ENCODE assay signal across 32 cellular contexts in genomic region chr6:1705630-1706029, GRCh38.
"Had no signal": no experiment of that assay in that cellular context is flagged by ENCODE, and none has a peak within 500 bp of the region (broad histone marks: within the 10 kb centered on the region; RNA-seq: fewer than 3 reads in every experiment).

No MANE protein-coding gene starts in this region.

- H3K4me3 ChIP-seq: ascending aorta, breast epithelium, cardiac muscle cell, colonic mucosa, esophagus squamous epithelium, gastroesophageal sphincter had no signal

- H3K4me3 Mint-ChIP-seq: activated CD4-positive, alpha-beta memory T cell treated with anti-CD3 and anti-CD28 coated beads for 36 hours; activated CD4-positive, alpha-beta T cell treated with anti-CD3 and anti-CD28 coated beads for 36 hours; activated CD4-positive, alpha-beta T cell treated with anti-CD3 and anti-CD28 coated beads, Interleukin-2, amount 10 ng/mL, durations not matched to agents 24 days and 14 days; activated CD8-positive, alpha-beta memory T cell treated with anti-CD3 and anti-CD28 coated beads, Interleukin-2, amount 10 ng/mL, durations not matched to agents 7 days and 5 days; activated CD8-positive, alpha-beta T cell treated with anti-CD3 and anti-CD28 coated beads, Interleukin-2, amount 10 ng/mL, durations not matched to agents 7 days and 5 days; activated naive CD4-positive, alpha-beta T cell treated with anti-CD3 and anti-CD28 coated beads, Interleukin-2, amount 10 ng/mL, durations not matched to agents 7 days and 5 days; activated naive CD8-positive, alpha-beta T cell treated with anti-CD3 and anti-CD28 coated beads, Interleukin-2, amount 10 ng/mL, durations not matched to agents 7 days and 5 days; activated T-cell treated with anti-CD3 and anti-CD28 coated beads, Interleukin-2, amount 50 U/mL, for 24 hours; activated T-cell treated with anti-CD3 and anti-CD28 coated beads, Interleukin-2, amount 50 U/mL, for 72 hours; brain; T-helper 17 cell; T-helper 2 cell treated with Interferon-gamma antibody and Interleukin-4, amounts not matched to agents 5 μg/mL and 100 μg/mL, for 36 hours had no signal

- H3K27ac Mint-ChIP-seq: activated CD4-positive, alpha-beta memory T cell treated with anti-CD3 and anti-CD28 coated beads for 36 hours; activated CD4-positive, alpha-beta T cell treated with anti-CD3 and anti-CD28 coated beads for 36 hours; activated CD4-positive, alpha-beta T cell treated with anti-CD3 and anti-CD28 coated beads, Interleukin-2, amount 10 ng/mL, durations not matched to agents 24 days and 14 days; activated CD8-positive, alpha-beta memory T cell treated with anti-CD3 and anti-CD28 coated beads, Interleukin-2, amount 10 ng/mL, durations not matched to agents 7 days and 5 days; activated CD8-positive, alpha-beta T cell treated with anti-CD3 and anti-CD28 coated beads, Interleukin-2, amount 10 ng/mL, durations not matched to agents 7 days and 5 days; activated naive CD4-positive, alpha-beta T cell treated with anti-CD3 and anti-CD28 coated beads, Interleukin-2, amount 10 ng/mL, durations not matched to agents 7 days and 5 days; activated naive CD4-positive, alpha-beta T cell treated with anti-CD3 and anti-CD28 coated beads, Interleukin-2, amount 50 U/mL, for 72 hours; activated naive CD8-positive, alpha-beta T cell treated with anti-CD3 and anti-CD28 coated beads, Interleukin-2, amount 10 ng/mL, durations not matched to agents 7 days and 5 days; activated T-cell treated with anti-CD3 and anti-CD28 coated beads, Interleukin-2, amount 50 U/mL, for 24 hours; activated T-cell treated with anti-CD3 and anti-CD28 coated beads, Interleukin-2, amount 50 U/mL, for 72 hours; brain; T-helper 17 cell; T-helper 2 cell treated with Interferon-gamma antibody and Interleukin-4, amounts not matched to agents 5 μg/mL and 100 μg/mL, for 36 hours had no signal

- H3K9me3 Mint-ChIP-seq: activated CD4-positive, alpha-beta memory T cell treated with anti-CD3 and anti-CD28 coated beads for 36 hours; activated CD4-positive, alpha-beta T cell treated with anti-CD3 and anti-CD28 coated beads, Interleukin-2, amount 10 ng/mL, durations not matched to agents 24 days and 14 days; activated naive CD4-positive, alpha-beta T cell treated with anti-CD3 and anti-CD28 coated beads, Interleukin-2, amount 10 ng/mL, durations not matched to agents 7 days and 5 days; activated naive CD4-positive, alpha-beta T cell treated with anti-CD3 and anti-CD28 coated beads, Interleukin-2, amount 50 U/mL, for 72 hours; activated naive CD8-positive, alpha-beta T cell treated with anti-CD3 and anti-CD28 coated beads, Interleukin-2, amount 10 ng/mL, durations not matched to agents 7 days and 5 days; activated T-cell treated with anti-CD3 and anti-CD28 coated beads, Interleukin-2, amount 50 U/mL, for 24 hours; activated T-cell treated with anti-CD3 and anti-CD28 coated beads, Interleukin-2, amount 50 U/mL, for 72 hours; T-helper 2 cell treated with Interferon-gamma antibody and Interleukin-4, amounts not matched to agents 5 μg/mL and 100 μg/mL, for 36 hours had no signal

- H3K36me3 Mint-ChIP-seq: activated CD4-positive, alpha-beta memory T cell treated with anti-CD3 and anti-CD28 coated beads for 36 hours; activated CD8-positive, alpha-beta memory T cell treated with anti-CD3 and anti-CD28 coated beads, Interleukin-2, amount 10 ng/mL, durations not matched to agents 7 days and 5 days; activated naive CD4-positive, alpha-beta T cell treated with anti-CD3 and anti-CD28 coated beads, Interleukin-2, amount 10 ng/mL, durations not matched to agents 7 days and 5 days; activated naive CD4-positive, alpha-beta T cell treated with anti-CD3 and anti-CD28 coated beads, Interleukin-2, amount 50 U/mL, for 72 hours; activated naive CD8-positive, alpha-beta T cell treated with anti-CD3 and anti-CD28 coated beads, Interleukin-2, amount 10 ng/mL, durations not matched to agents 7 days and 5 days; brain had no signal

- ATAC-seq: activated CD4-positive, alpha-beta T cell treated with anti-CD3 and anti-CD28 coated beads for 36 hours; activated CD8-positive, alpha-beta memory T cell treated with anti-CD3 and anti-CD28 coated beads, Interleukin-2, amount 10 ng/mL, durations not matched to agents 7 days and 5 days; activated CD8-positive, alpha-beta T cell treated with anti-CD3 and anti-CD28 coated beads, Interleukin-2, amount 10 ng/mL, durations not matched to agents 7 days and 5 days; activated naive CD4-positive, alpha-beta T cell treated with anti-CD3 and anti-CD28 coated beads, Interleukin-2, amount 50 U/mL, for 72 hours; activated T-cell treated with anti-CD3 and anti-CD28 coated beads, Interleukin-2, amount 50 U/mL, for 72 hours; gastroesophageal sphincter; T-helper 17 cell had no signal

- DNase-seq: activated CD4-positive, alpha-beta memory T cell treated with anti-CD3 and anti-CD28 coated beads for 36 hours; activated CD4-positive, alpha-beta T cell treated with anti-CD3 and anti-CD28 coated beads for 36 hours; activated CD4-positive, alpha-beta T cell treated with anti-CD3 and anti-CD28 coated beads, Interleukin-2, amount 10 ng/mL, durations not matched to agents 24 days and 14 days; activated CD4-positive, CD25-positive, alpha-beta regulatory T cell; activated CD4-positive, CD25-positive, alpha-beta regulatory T cell treated with anti-CD3 and anti-CD28 coated beads, Interleukin-2, amount 50 U/mL, for 72 hours; activated CD8-positive, alpha-beta memory T cell treated with anti-CD3 and anti-CD28 coated beads, Interleukin-2, amount 10 ng/mL, durations not matched to agents 7 days and 5 days; activated CD8-positive, alpha-beta memory T cell treated with anti-CD3 and anti-CD28 coated beads, Interleukin-2, amount 50 U/mL, for 4 hours; activated CD8-positive, alpha-beta T cell treated with anti-CD3 and anti-CD28 coated beads, Interleukin-2, amount 10 ng/mL, durations not matched to agents 7 days and 5 days; activated gamma-delta T cell; activated naive CD4-positive, alpha-beta T cell; activated naive CD4-positive, alpha-beta T cell treated with anti-CD3 and anti-CD28 coated beads, Interleukin-2, amount 10 ng/mL, durations not matched to agents 7 days and 5 days; activated naive CD8-positive, alpha-beta T cell treated with anti-CD3 and anti-CD28 coated beads, Interleukin-2, amount 10 ng/mL, durations not matched to agents 7 days and 5 days; activated T-cell treated with anti-CD3 and anti-CD28 coated beads for 4 hours; activated T-cell treated with anti-CD3 and anti-CD28 coated beads, Interleukin-2, amount 50 U/mL, for 24 hours; activated T-cell treated with anti-CD3 and anti-CD28 coated beads, Interleukin-2, amount 50 U/mL, for 72 hours; central memory CD4-positive, alpha-beta T cell; cerebellar nuclear complex; colonic mucosa; effector CD8-positive, alpha-beta T cell; esophagus squamous epithelium; foreskin melanocyte; T-helper 1 cell; T-helper 17 cell; T1000 had no signal

- H3K27ac ChIP-seq: breast epithelium, cardiac muscle cell, colonic mucosa, epithelial cell of prostate, esophagus squamous epithelium, gastroesophageal sphincter had no signal

- H3K27me3 Mint-ChIP-seq: activated CD4-positive, alpha-beta memory T cell treated with anti-CD3 and anti-CD28 coated beads for 36 hours; activated CD4-positive, alpha-beta T cell treated with anti-CD3 and anti-CD28 coated beads for 36 hours; activated CD4-positive, alpha-beta T cell treated with anti-CD3 and anti-CD28 coated beads, Interleukin-2, amount 10 ng/mL, durations not matched to agents 24 days and 14 days; activated CD8-positive, alpha-beta memory T cell treated with anti-CD3 and anti-CD28 coated beads, Interleukin-2, amount 10 ng/mL, durations not matched to agents 7 days and 5 days; activated naive CD4-positive, alpha-beta T cell treated with anti-CD3 and anti-CD28 coated beads, Interleukin-2, amount 10 ng/mL, durations not matched to agents 7 days and 5 days; activated naive CD8-positive, alpha-beta T cell treated with anti-CD3 and anti-CD28 coated beads, Interleukin-2, amount 10 ng/mL, durations not matched to agents 7 days and 5 days; activated T-cell treated with anti-CD3 and anti-CD28 coated beads, Interleukin-2, amount 50 U/mL, for 24 hours; T-helper 17 cell had no signal

- H3K4me1 Mint-ChIP-seq: activated CD4-positive, alpha-beta T cell treated with anti-CD3 and anti-CD28 coated beads for 36 hours; activated CD4-positive, alpha-beta T cell treated with anti-CD3 and anti-CD28 coated beads, Interleukin-2, amount 10 ng/mL, durations not matched to agents 24 days and 14 days; activated CD8-positive, alpha-beta memory T cell treated with anti-CD3 and anti-CD28 coated beads, Interleukin-2, amount 10 ng/mL, durations not matched to agents 7 days and 5 days; activated naive CD4-positive, alpha-beta T cell treated with anti-CD3 and anti-CD28 coated beads, Interleukin-2, amount 10 ng/mL, durations not matched to agents 7 days and 5 days; activated naive CD8-positive, alpha-beta T cell treated with anti-CD3 and anti-CD28 coated beads, Interleukin-2, amount 10 ng/mL, durations not matched to agents 7 days and 5 days; T-helper 17 cell had no signal

- H3K36me3 ChIP-seq: ascending aorta, breast epithelium, cardiac muscle cell, colonic mucosa, esophagus squamous epithelium, gastroesophageal sphincter had no signal

- H3K27me3 ChIP-seq: ascending aorta, breast epithelium, cardiac muscle cell, colonic mucosa, esophagus squamous epithelium, gastroesophageal sphincter had no signal

- H3K9me3 ChIP-seq: ascending aorta, breast epithelium, colonic mucosa, esophagus squamous epithelium, gastroesophageal sphincter had no signal
